Comparison of ENCODE assay signal across 18 cellular contexts in genomic region chr6:148590881-148591280, GRCh38.
A peak's percentile ranks its signal among the peaks of the same experiment; 100 is the strongest.
DNase-seq lines count a peak whose midpoint lies in the region; ATAC-seq and TF ChIP-seq lines count a peak whose summit lies in the region.
"Had no signal": no experiment of that assay in that cellular context is flagged by ENCODE, and none has a peak within 500 bp of the region (broad histone marks: within the 10 kb centered on the region; RNA-seq: fewer than 3 reads in every experiment).

No MANE protein-coding gene starts in this region.

- H3K9me3 ChIP-seq in SK-N-SH, result no peaks in the 10 kb centered on the region
- no peaks in the 10 kb centered on the region for H3K9me3 ChIP-seq in MM.1S (replicated peaks; ENCODE audit: insufficient read depth, low read length)

- no peak overlapping the region for H3K4me2 ChIP-seq in SK-N-SH
- H3K4me2 ChIP-seq in MM.1S (ENCODE audit: low read depth, low read length), result peak overlapping the region; percentile 27; the same call in 1 of the 2 replicates

- H3F3A ChIP-seq in SK-N-SH (replicated peaks; ENCODE audit: insufficient read depth), result no peaks in the 10 kb centered on the region
- H3F3A ChIP-seq in MM.1S (ENCODE audit: insufficient read depth, low read length), result no peaks in the 10 kb centered on the region

- H3K27ac Mint-ChIP-seq in activated T-cell treated with anti-CD3 and anti-CD28 coated beads, Interleukin-2, amount 50 U/mL, for 72 hours, result no peak overlapping the region

- peaks cover 3 to 13% of the 10 kb centered on the region in 2 donors for H3K36me3 Mint-ChIP-seq in activated T-cell treated with anti-CD3 and anti-CD28 coated beads, Interleukin-2, amount 50 U/mL, for 72 hours (ENCODE audit: insufficient read depth in 2 of 2)

- H2AFZ ChIP-seq in SK-N-SH (ENCODE audit: low read depth) (no peak overlapping the region), MM.1S (ENCODE audit: low read length) (peak overlapping the region; percentile 56; the same call in 1 of the 2 replicates)

- H4K20me1 ChIP-seq in SK-N-SH (ENCODE audit: insufficient read depth), result no peaks in the 10 kb centered on the region
- no peaks in the 10 kb centered on the region for H4K20me1 ChIP-seq in MM.1S (ENCODE audit: insufficient read depth, low read length)

- H3K79me2 ChIP-seq in SK-N-SH (ENCODE audit: insufficient read depth) (no peaks in the 10 kb centered on the region), MM.1S (ENCODE audit: low read length) (no peaks in the 10 kb centered on the region)

- no peaks in the 10 kb centered on the region for H3K27me3 ChIP-seq in SK-N-SH (ENCODE audit: insufficient read depth)
- no peaks in the 10 kb centered on the region for H3K27me3 ChIP-seq in MM.1S (replicated peaks; ENCODE audit: insufficient read depth, low read length)

- no peak; the same call in 2 of the 3 replicates for ATAC-seq in SK-N-SH treated with all-trans-retinoic acid at 6 μM for 48 hours
- ATAC-seq in HG03565 (IDR thresholded peaks at IDR 0.05; ENCODE audit: unreplicated experiment), result no peak
- no peak for ATAC-seq in GM21447 (IDR thresholded peaks at IDR 0.05; ENCODE audit: unreplicated experiment)
- ATAC-seq in activated T-cell treated with anti-CD3 and anti-CD28 coated beads, Interleukin-2, amount 50 U/mL, for 72 hours (replicated peaks in 1 of 2), result no peak

- H3K27ac ChIP-seq in SK-N-SH (ENCODE audit: low read depth in 2 of 2, low read length in 1 of 2) (no peak overlapping the region), MM.1S (ENCODE audit: low read length) (no peak overlapping the region)
- H3K27ac ChIP-seq: 22Rv1, C4-2B had no signal

- no peak for TF ChIP-seq RAD21 in SK-N-SH (IDR thresholded peaks at IDR 0.05; ENCODE audit: low read length)

- no peaks in the 10 kb centered on the region for H3K9me2 ChIP-seq in SK-N-SH
- no peaks in the 10 kb centered on the region for H3K9me2 ChIP-seq in MM.1S (replicated peaks; ENCODE audit: insufficient read depth, low read length)

- DNase-seq in SK-N-SH (no peak), MM.1S (no peak), RPMI8226 (peak; percentile 8), cortex of kidney (lab: John Stamatoyannopoulos, UW) (no peak)
- no peak for DNase-seq in activated T-cell treated with anti-CD3 and anti-CD28 coated beads, Interleukin-2, amount 50 U/mL, for 72 hours
- DNase-seq: AML-193, GDM1, MV-4-11, NCI-H1105 treated with DMSO at 0.1 percent for 48 hours, NCI-H2029 treated with DMSO at 0.1 percent for 48 hours, NCI-H226, NCI-H524, NCI-H774 had no signal

- CTCF ChIA-PET in SK-N-SH (lab: Yijun Ruan, JAX), result no interaction called here

- peaks cover 33% of the 10 kb centered on the region for H3K27me3 Mint-ChIP-seq in activated T-cell treated with anti-CD3 and anti-CD28 coated beads, Interleukin-2, amount 50 U/mL, for 72 hours (ENCODE audit: low read depth)

- H3K4me1 ChIP-seq in SK-N-SH (ENCODE audit: control insufficient read depth in 1 of 2, insufficient read depth in 2 of 2, low read depth in 1 of 2, low read length in 1 of 2) (no peaks in the 10 kb centered on the region), MM.1S (ENCODE audit: low read length) (no peaks in the 10 kb centered on the region)

- H3K4me1 Mint-ChIP-seq in activated T-cell treated with anti-CD3 and anti-CD28 coated beads, Interleukin-2, amount 50 U/mL, for 72 hours (ENCODE audit: low read depth), result no peaks in the 10 kb centered on the region

- H3K4me3 Mint-ChIP-seq in activated T-cell treated with anti-CD3 and anti-CD28 coated beads, Interleukin-2, amount 50 U/mL, for 72 hours, result no peak overlapping the region

- POLR2A ChIA-PET in SK-N-SH (lab: Yijun Ruan, JAX), result no interaction called here

- no peak overlapping the region for H3K4me3 ChIP-seq in SK-N-SH (ENCODE audit: low read depth in 2 of 2, low read length in 1 of 2)
- no peak overlapping the region for H3K4me3 ChIP-seq in MM.1S (ENCODE audit: low read length)

- TF ChIP-seq EP300 in SK-N-SH (IDR thresholded peaks at IDR 0.05; ENCODE audit: borderline replicate concordance in 1 of 2, low read depth in 1 of 2, low read length in 1 of 2), result no peak

- H3K9me3 Mint-ChIP-seq in activated T-cell treated with anti-CD3 and anti-CD28 coated beads, Interleukin-2, amount 50 U/mL, for 72 hours, result peaks cover 10 to 13% of the 10 kb centered on the region in 2 donors

- H3K9ac ChIP-seq in SK-N-SH (no peak overlapping the region), MM.1S (ENCODE audit: low read length) (no peak overlapping the region)

- H3K36me3 ChIP-seq in SK-N-SH (replicated peaks in 1 of 2; ENCODE audit: control insufficient read depth in 1 of 2, insufficient read depth in 2 of 2, low read length in 1 of 2) (no peaks in the 10 kb centered on the region), MM.1S (replicated peaks; ENCODE audit: insufficient read depth, low read length) (no peaks in the 10 kb centered on the region)

- TF ChIP-seq CTCF in SK-N-SH (IDR thresholded peaks at IDR 0.05) (no peak), MM.1S (IDR thresholded peaks at IDR 0.05; ENCODE audit: low read length) (no peak)

- 12% methylated on average over 6 of the region's 6 CpGs for WGBS in SK-N-SH (ENCODE audit: low lambda C conversion rate)

TF ChIP-seq in SK-N-SH, 30 proteins besides CTCF, POLR2A, EP300 and RAD21:
- TF ChIP-seq EZH2phosphoT487 (IDR thresholded peaks at IDR 0.05; ENCODE audit: borderline replicate concordance, low read depth), result no peak
- TF ChIP-seq, protein P1, sequence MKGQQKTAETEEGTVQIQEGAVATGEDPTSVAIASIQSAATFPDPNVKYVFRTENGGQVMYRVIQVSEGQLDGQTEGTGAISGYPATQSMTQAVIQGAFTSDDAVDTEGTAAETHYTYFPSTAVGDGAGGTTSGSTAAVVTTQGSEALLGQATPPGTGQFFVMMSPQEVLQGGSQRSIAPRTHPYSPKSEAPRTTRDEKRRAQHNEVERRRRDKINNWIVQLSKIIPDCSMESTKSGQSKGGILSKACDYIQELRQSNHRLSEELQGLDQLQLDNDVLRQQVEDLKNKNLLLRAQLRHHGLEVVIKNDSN (IDR thresholded peaks at IDR 0.05; ENCODE audit: borderline replicate concordance, low read depth), result peak; percentile 61; the same call in 1 of the 2 replicates

TF ChIP-seq in SK-N-SH treated with all-trans-retinoic acid at 6 μM for 48 hours, 23 proteins besides CTCF, POLR2A, EP300 and RAD21:
- no peak for TF ChIP-seq ARNTL (CRISPR knock-in tag; IDR thresholded peaks at IDR 0.05; ENCODE audit: borderline replicate concordance, low read depth)
- TF ChIP-seq ZNF70 (CRISPR knock-in tag; IDR thresholded peaks at IDR 0.05), result no peak
- TF ChIP-seq TOX (CRISPR knock-in tag; IDR thresholded peaks at IDR 0.05; ENCODE audit: borderline replicate concordance), result no peak
- no peak for TF ChIP-seq CSDC2 (CRISPR knock-in tag; IDR thresholded peaks at IDR 0.05)
- TF ChIP-seq ISL1 (CRISPR knock-in tag; IDR thresholded peaks at IDR 0.05), result no peak
- no peak for TF ChIP-seq ZFP30 (CRISPR knock-in tag; IDR thresholded peaks at IDR 0.05)
- TF ChIP-seq OSR1 (CRISPR knock-in tag; IDR thresholded peaks at IDR 0.05), result no peak
- TF ChIP-seq, protein P2, sequence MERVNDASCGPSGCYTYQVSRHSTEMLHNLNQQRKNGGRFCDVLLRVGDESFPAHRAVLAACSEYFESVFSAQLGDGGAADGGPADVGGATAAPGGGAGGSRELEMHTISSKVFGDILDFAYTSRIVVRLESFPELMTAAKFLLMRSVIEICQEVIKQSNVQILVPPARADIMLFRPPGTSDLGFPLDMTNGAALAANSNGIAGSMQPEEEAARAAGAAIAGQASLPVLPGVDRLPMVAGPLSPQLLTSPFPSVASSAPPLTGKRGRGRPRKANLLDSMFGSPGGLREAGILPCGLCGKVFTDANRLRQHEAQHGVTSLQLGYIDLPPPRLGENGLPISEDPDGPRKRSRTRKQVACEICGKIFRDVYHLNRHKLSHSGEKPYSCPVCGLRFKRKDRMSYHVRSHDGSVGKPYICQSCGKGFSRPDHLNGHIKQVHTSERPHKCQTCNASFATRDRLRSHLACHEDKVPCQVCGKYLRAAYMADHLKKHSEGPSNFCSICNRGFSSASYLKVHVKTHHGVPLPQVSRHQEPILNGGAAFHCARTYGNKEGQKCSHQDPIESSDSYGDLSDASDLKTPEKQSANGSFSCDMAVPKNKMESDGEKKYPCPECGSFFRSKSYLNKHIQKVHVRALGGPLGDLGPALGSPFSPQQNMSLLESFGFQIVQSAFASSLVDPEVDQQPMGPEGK (CRISPR knock-in tag; IDR thresholded peaks at IDR 0.05; ENCODE audit: borderline replicate concordance), result no peak
- TF ChIP-seq ZFP3 (CRISPR knock-in tag; IDR thresholded peaks at IDR 0.05), result no peak
